ENCODE assay signal across 8 cellular contexts in the genomic region with DNA sequence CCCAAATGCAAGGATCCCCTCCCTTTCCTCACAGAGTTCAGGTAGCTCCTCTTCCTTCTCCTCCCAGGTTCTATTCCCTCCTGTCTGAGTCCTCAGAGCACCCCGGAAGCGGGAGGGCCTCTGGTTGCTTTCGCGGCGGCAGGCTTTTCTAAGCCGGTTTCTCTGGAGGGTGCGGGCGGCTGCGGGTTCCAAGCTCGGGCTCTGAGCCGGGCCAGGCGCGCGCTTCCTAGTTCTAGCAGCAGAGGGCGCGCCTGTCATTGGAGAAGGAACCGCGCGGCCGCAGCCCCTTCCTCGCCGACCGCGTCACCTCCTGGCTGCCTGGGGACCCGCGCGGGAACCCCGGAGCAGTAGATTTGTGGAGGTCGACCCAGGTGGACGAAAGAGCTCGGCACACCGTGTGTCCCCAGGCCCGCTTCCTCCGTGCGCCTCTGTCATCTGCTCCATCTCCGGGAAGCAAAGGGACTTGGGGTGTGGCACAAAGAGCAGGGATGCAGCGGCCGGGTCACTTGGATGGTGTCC.
DNase-seq lines count a peak whose midpoint lies in the region; ATAC-seq, FAIRE-seq and TF ChIP-seq lines count a peak whose summit lies in the region.

No MANE protein-coding gene starts in this region.

- H2AFZ ChIP-seq in HepG2 (ENCODE audit: low read length): no peak overlapping the region

- peak; percentile 93 for TF ChIP-seq RAD21 in HepG2 (CRISPR knock-in tag; IDR thresholded peaks at IDR 0.05)

- FAIRE-seq in bronchial epithelial cell (lab: Jason Lieb, UNC): no peak
- FAIRE-seq in HepG2 (lab: Jason Lieb, UNC): no peak

- TF ChIP-seq POLR2A in HepG2 (IDR thresholded peaks at IDR 0.05; ENCODE audit: insufficient read depth in 1 of 2, low read depth in 2 of 2, low read length in 2 of 2): no peak

- H3K9ac ChIP-seq in HepG2 (ENCODE audit: insufficient read depth, low read depth, low read length): no peak overlapping the region

- no peaks in the 10 kb centered on the region for H4K20me1 ChIP-seq in HepG2 (ENCODE audit: insufficient read depth, low read length)

- peak overlapping the region; percentile 33; the same call in 1 of the 2 replicates for H3K4me2 ChIP-seq in HepG2 (ENCODE audit: low read depth, low read length)

- H3K4me1 ChIP-seq in cardiac muscle cell (ENCODE audit: low read depth) (peaks cover 3% of the 10 kb centered on the region), HepG2 (ENCODE audit: insufficient read depth, low read length) (peaks cover 31% of the 10 kb centered on the region)

- ATAC-seq in Right ventricle myocardium inferior (no peak), HepG2 (peak; percentile 92), GM19023 (IDR thresholded peaks at IDR 0.05; ENCODE audit: unreplicated experiment) (no peak)

- BruUV-seq in HepG2 (replicated peaks; lab: Mats Ljungman, UMichigan): no TSS peak

- H3K27ac ChIP-seq in cardiac muscle cell: no peak overlapping the region
- no peak overlapping the region for H3K27ac ChIP-seq in HepG2 (ENCODE audit: extremely low read length, insufficient read depth, low read length)

- intact Hi-C loops in Right ventricle myocardium inferior (cut with DNase I): loop anchor here (2.0 to 5.0 kb wide), 3 partner anchors 102 to 635 kb away; no protein-coding TSS in a partner anchor
- intact Hi-C loops in HepG2 (cut with micrococcal nuclease; ENCODE audit: unreplicated experiment): loop anchor here (1.0 kb wide), 2 partner anchors 104 to 306 kb away; no protein-coding TSS in a partner anchor

- TF ChIP-seq EP300 in HepG2 (IDR thresholded peaks at IDR 0.05; ENCODE audit: low read depth in 2 of 2, low read length in 2 of 2) (no peak), HepG2 (CRISPR knock-in tag; IDR thresholded peaks at IDR 0.05; ENCODE audit: borderline replicate concordance) (no peak)

- in situ Hi-C loops in HepG2 (cut with HindIII; ENCODE audit: extremely low pct_ligation_motif_present, low pct_unique_long_range_greater_than_20kb): loop anchor here (5.0 to 10.0 kb wide), 3 partner anchors 209 to 632 kb away; partner anchors contain the start of gene PLXNA4

- H3K27me3 ChIP-seq in cardiac muscle cell (peaks cover 4% of the 10 kb centered on the region), bronchial epithelial cell (ENCODE audit: control insufficient read depth, insufficient read depth, low read length) (peaks cover 7% of the 10 kb centered on the region), HepG2 (ENCODE audit: control insufficient read depth in 1 of 2, insufficient read depth in 2 of 2, low read length in 2 of 2) (peaks cover 4 to 40% of the 10 kb centered on the region in 2 experiments; a peak in 4 of 5 replicates)

- H3K9me3 ChIP-seq in cardiac muscle cell (ENCODE audit: low read depth): no peaks in the 10 kb centered on the region
- H3K9me3 ChIP-seq in HepG2 (ENCODE audit: low read length): no peaks in the 10 kb centered on the region

- POLR2A ChIA-PET in HepG2 (lab: Yijun Ruan, JAX): no interaction called here

- H3K4me3 ChIP-seq in cardiac muscle cell (no peak overlapping the region), bronchial epithelial cell (ENCODE audit: low read depth, low read length) (no peak overlapping the region), HepG2 (replicated peaks in 1 of 3; ENCODE audit: insufficient read depth in 1 of 3, low read depth in 2 of 3, low read length in 3 of 3) (0 out of 6 replicates have a peak overlapping the region, but pooled peaks of 1 of the 3 experiments have one; percentile 10)

- peak; percentile 87 for TF ChIP-seq CTCF in cardiac muscle cell (IDR thresholded peaks at IDR 0.05; ENCODE audit: low read depth, low read length)
- peak; percentile 87 for TF ChIP-seq CTCF in bronchial epithelial cell (IDR thresholded peaks at IDR 0.05; ENCODE audit: insufficient read depth, low read length, severe bottlenecking)
- TF ChIP-seq CTCF in HepG2 (CRISPR knock-in tag; IDR thresholded peaks at IDR 0.05): peak; percentile 91

- no peaks in the 10 kb centered on the region for H3K36me3 ChIP-seq in cardiac muscle cell
- no peaks in the 10 kb centered on the region for H3K36me3 ChIP-seq in bronchial epithelial cell (ENCODE audit: control insufficient read depth, insufficient read depth, low read length)
- H3K36me3 ChIP-seq in HepG2 (replicated peaks in 1 of 2; ENCODE audit: control insufficient read depth in 1 of 2, insufficient read depth in 2 of 2, low read length in 2 of 2): no peaks in the 10 kb centered on the region

- no peaks in the 10 kb centered on the region for H3K79me2 ChIP-seq in HepG2 (ENCODE audit: insufficient read depth, low read length)

- CTCF ChIA-PET in HepG2 (lab: Yijun Ruan, JAX; ENCODE audit: low intra/inter-chr PET ratio, low total read pairs): interaction anchor here (1.6 to 2.6 kb wide), 3 partner anchors 104 to 635 kb away, joined by 7 to 13 read pairs (median 9); no protein-coding TSS in a partner anchor

- DNase-seq in cardiac muscle cell (ENCODE audit: low read depth in 1 of 2, low spot score in 1 of 2) (peak; percentile 50 to 86), Right ventricle myocardium inferior (ENCODE audit: missing footprints) (no peak), HK-2 (ENCODE audit: unreplicated experiment) (peak; percentile 57), OCI-M1 (lab: John Stamatoyannopoulos, UW) (peak; percentile 56), bronchial epithelial cell (ENCODE audit: low read depth) (no peak), HepG2 (ENCODE audit: low spot score) (peak; percentile 9)
- peak; percentile 4 for DNase-seq in stimulated activated CD8-positive, alpha-beta memory T cell treated with anti-CD3 and anti-CD28 coated beads, Interleukin-4, amount 100 ng/mL, for 24 hours (ENCODE audit: low read depth)

- WGBS in HepG2 (ENCODE audit: low lambda C conversion rate): 9% methylated on average over 20 of the region's 38 CpGs

TF ChIP-seq in HepG2, 621 proteins besides CTCF, POLR2A, EP300 and RAD21 (continues in another document):
- TF ChIP-seq HNF4A (CRISPR knock-in tag; IDR thresholded peaks at IDR 0.05): no peak
- TF ChIP-seq ZBTB8A (CRISPR knock-in tag; IDR thresholded peaks at IDR 0.05; ENCODE audit: borderline replicate concordance, low read depth): no peak
- no peak for TF ChIP-seq KLF6 (CRISPR knock-in tag; IDR thresholded peaks at IDR 0.05)
- TF ChIP-seq KLF15 (CRISPR knock-in tag; IDR thresholded peaks at IDR 0.05; ENCODE audit: borderline replicate concordance): no peak
- peak; percentile 87 for TF ChIP-seq STAG1 (CRISPR knock-in tag; IDR thresholded peaks at IDR 0.05)
- TF ChIP-seq MYNN (CRISPR knock-in tag; IDR thresholded peaks at IDR 0.05; ENCODE audit: low read depth): no peak
- TF ChIP-seq POLR2G (IDR thresholded peaks at IDR 0.05; ENCODE audit: low read depth, low read length): no peak
- no peak for TF ChIP-seq SIN3A (IDR thresholded peaks at IDR 0.05; ENCODE audit: borderline replicate concordance, low read depth, low read length)
- TF ChIP-seq TAF15 (IDR thresholded peaks at IDR 0.05; ENCODE audit: low read depth, low read length, poor library complexity, severe bottlenecking): no peak
- no peak for TF ChIP-seq ZNF407 (CRISPR knock-in tag; IDR thresholded peaks at IDR 0.05; ENCODE audit: not compliant biosample characterization)

Comparison
In these comparisons a context has a peak if more than half of its experiments do, and no peak if none do; other contexts are left out.
1. DNase-seq: peak in cardiac muscle cell (2 of 2), HK-2 (single experiment), OCI-M1 (single experiment), HepG2 (single experiment) and stimulated activated CD8-positive, alpha-beta memory T cell treated with anti-CD3 and anti-CD28 coated beads, Interleukin-4, amount 100 ng/mL, for 24 hours (single experiment); none in Right ventricle myocardium inferior (single experiment) and bronchial epithelial cell (single experiment).
2. Peak in every context shown above with its lines, with median percentiles within 50 percentile points of each other: CTCF ChIP-seq.